Comparison of ENCODE assay signal across 22 cellular contexts in the genomic region with DNA sequence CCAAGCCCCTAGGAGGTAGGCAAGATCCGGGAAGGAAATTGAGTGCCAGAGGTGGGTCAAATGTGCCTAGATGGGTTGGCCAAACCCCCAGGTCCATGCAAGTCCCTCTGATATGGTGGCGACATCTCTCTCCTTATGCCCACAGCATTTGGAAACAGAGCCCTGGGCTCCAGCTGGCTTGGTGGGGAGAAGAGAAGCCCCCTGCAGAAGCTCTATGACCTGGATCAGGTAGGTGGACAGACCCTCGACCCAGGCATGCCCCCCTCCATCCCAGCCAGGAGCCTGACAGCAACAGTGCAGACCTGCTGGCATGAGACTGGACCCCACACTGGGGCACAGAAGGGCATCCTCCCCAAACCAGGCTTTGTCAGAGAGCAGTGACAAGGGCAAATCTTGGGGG. TPM values are rescaled to one million over a fixed set of nuclear protein-coding genes. Genes with fewer than 3 reads are reported as not detected.
"Had no signal": no experiment of that assay in that cellular context is flagged by ENCODE, and none has a peak within 500 bp of the region (broad histone marks: within the 10 kb centered on the region; RNA-seq: fewer than 3 reads in every experiment).

No MANE protein-coding gene starts in this region.

- H3K9me3 ChIP-seq: esophagus squamous epithelium, gastrocnemius medialis, thyroid gland had no signal

- H3K4me3 ChIP-seq: coronary artery, esophagus squamous epithelium, gastrocnemius medialis, thyroid gland had no signal

- DNase-seq: activated CD4-positive, alpha-beta T cell treated with anti-CD3 and anti-CD28 coated beads for 4 hours; activated CD4-positive, alpha-beta T cell treated with anti-CD3 and anti-CD28 coated beads, Interleukin-2, amount 50 U/mL, for 48 hours; activated CD4-positive, CD25-positive, alpha-beta regulatory T cell; activated gamma-delta T cell treated with Interleukin-2 at 50 U/mL for 16 hours; activated T-cell treated with anti-CD3 and anti-CD28 coated beads, Interleukin-2, amount 50 U/mL, for 72 hours; esophagus squamous epithelium; gastrocnemius medialis; naive B cell; occipital lobe; stimulated activated CD4-positive, alpha-beta T cell treated with anti-CD3 and anti-CD28 coated beads, Interleukin-12 subunit alpha, Interleukin-12 subunit beta, amount 100 ng/mL, for 4 hours; stimulated activated CD4-positive, alpha-beta T cell treated with anti-CD3 and anti-CD28 coated beads, Interleukin-4, amount 100 ng/mL, for 4 hours; substantia nigra; T1000; thyroid gland had no signal

- H3K4me1 ChIP-seq: thyroid gland had no signal

- FAIRE-seq: astrocyte, keratinocyte had no signal

- H3K27me3 ChIP-seq: thyroid gland had no signal

- H3K27ac ChIP-seq: coronary artery, esophagus squamous epithelium, gastrocnemius medialis, thyroid gland had no signal

- H3K36me3 ChIP-seq: esophagus squamous epithelium, gastrocnemius medialis, thyroid gland had no signal

- ATAC-seq: activated T-cell treated with anti-CD3 and anti-CD28 coated beads, Interleukin-2, amount 50 U/mL, for 72 hours; gastrocnemius medialis had no signal

RNA-seq across cellular contexts. Expression of a gene that starts 12.2 kb away (rescaled TPM):
- total RNA-seq: activated T-cell treated with anti-CD3 and anti-CD28 coated beads, Interleukin-2, amount 50 U/mL, for 72 hours; astrocyte; occipital lobe had no signal
- polyA plus RNA-seq: keratinocyte, neural cell had no signal

RNA-seq across cellular contexts. Expression of a gene that starts 18.6 kb away (rescaled TPM):
- total RNA-seq: activated T-cell treated with anti-CD3 and anti-CD28 coated beads, Interleukin-2, amount 50 U/mL, for 72 hours; astrocyte; esophagus squamous epithelium; occipital lobe; renal cortical epithelial cell; thyroid gland; urinary bladder had no signal
- polyA plus RNA-seq: keratinocyte, neural cell had no signal

RNA-seq across cellular contexts. Expression of a gene that starts 22.6 kb away (rescaled TPM):
- total RNA-seq: activated T-cell treated with anti-CD3 and anti-CD28 coated beads, Interleukin-2, amount 50 U/mL, for 72 hours; astrocyte; esophagus squamous epithelium; gastrocnemius medialis; liver; mucosa of gallbladder; occipital lobe; renal cortical epithelial cell; thyroid gland; urinary bladder had no signal
- polyA plus RNA-seq: keratinocyte, liver, neural cell, urinary bladder had no signal
